ENCODE assay signal across 1 cellular context in genomic region chr7:33807158-33807530, GRCh38.
TF ChIP-seq lines count a peak whose summit lies in the region.

No MANE protein-coding gene starts in this region.

TF ChIP-seq in IMR-90, 13 proteins besides CTCF, POLR2A, EP300 and RAD21 (continued from another document):
- TF ChIP-seq ELK1 (IDR thresholded peaks at IDR 0.05; ENCODE audit: borderline replicate concordance, low read depth, low read length), result no peak
- no peak for TF ChIP-seq RCOR1 (IDR thresholded peaks at IDR 0.05; ENCODE audit: insufficient replicate concordance, low read length)
TF ChIP-seq in IMR-90: peak in this region for 0.
